Comparison of ENCODE assay signal across 12 cellular contexts in genomic region chrX:71637253-71637618, GRCh38. TPM values are rescaled to one million over a fixed set of nuclear protein-coding genes. Genes with fewer than 3 reads are reported as not detected.
DNase-seq lines count a peak whose midpoint lies in the region; ATAC-seq, FAIRE-seq and TF ChIP-seq lines count a peak whose summit lies in the region.
"Had no signal": no experiment of that assay in that cellular context is flagged by ENCODE, and none has a peak within 500 bp of the region (broad histone marks: within the 10 kb centered on the region; RNA-seq: fewer than 3 reads in every experiment).

No MANE protein-coding gene starts in this region.

- H3K27ac Mint-ChIP-seq in astrocyte (ENCODE audit: unreplicated experiment): no peak overlapping the region

- TF ChIP-seq CTCF in astrocyte (IDR thresholded peaks at IDR 0.05; ENCODE audit: insufficient read depth, low read depth, low read length) (no peak), sigmoid colon (IDR thresholded peaks at IDR 0.05) (no peak), colonic mucosa (IDR thresholded peaks at IDR 0.05) (no peak)

- H3K36me3 ChIP-seq in astrocyte (ENCODE audit: insufficient read depth, low read length): no peaks in the 10 kb centered on the region
- H3K36me3 ChIP-seq in sigmoid colon: no peaks in the 10 kb centered on the region
- H3K36me3 ChIP-seq in colonic mucosa: no peaks in the 10 kb centered on the region
- H3K36me3 ChIP-seq: prostate gland had no signal

- no peak overlapping the region for H2AFZ ChIP-seq in astrocyte (ENCODE audit: low read depth, low read length)

- H3K4me3 Mint-ChIP-seq in astrocyte (ENCODE audit: unreplicated experiment): no peak overlapping the region

- no peak for FAIRE-seq in astrocyte (lab: Jason Lieb, UNC)
- FAIRE-seq: keratinocyte had no signal

- no peak overlapping the region for H3K27ac ChIP-seq in astrocyte (ENCODE audit: low read depth, low read length)
- H3K27ac ChIP-seq in sigmoid colon: peak overlapping the region in 3 of 4 donors; percentile 5 to 63 (median 53)
- no peak overlapping the region for H3K27ac ChIP-seq in colonic mucosa
- H3K27ac ChIP-seq: prostate gland had no signal

- TF ChIP-seq POLR2A in sigmoid colon (IDR thresholded peaks at IDR 0.05): no peak

- H3K4me3 ChIP-seq in astrocyte (ENCODE audit: insufficient read depth, low read depth, low read length) (no peak overlapping the region), sigmoid colon (no peak overlapping the region), colonic mucosa (no peak overlapping the region)
- H3K4me3 ChIP-seq: prostate gland had no signal

- TF ChIP-seq EP300 in sigmoid colon (IDR thresholded peaks at IDR 0.05): no peak

- no peak overlapping the region for H3K4me2 ChIP-seq in astrocyte (ENCODE audit: low read length)

- 81 to 87% methylated on average over 3 of the region's 3 CpGs for WGBS in sigmoid colon, 2 donors

- peaks cover 2% of the 10 kb centered on the region for H3K4me1 Mint-ChIP-seq in astrocyte (ENCODE audit: low read depth, unreplicated experiment)

- H3K4me1 ChIP-seq in astrocyte (ENCODE audit: insufficient read depth, low read length) (peaks cover 10% of the 10 kb centered on the region), sigmoid colon (peaks cover 0 to 7% (median 0%) of the 10 kb centered on the region in 4 donors), colonic mucosa (no peaks in the 10 kb centered on the region)
- H3K4me1 ChIP-seq: prostate gland had no signal

- DNase-seq in DMS53 (lab: John Stamatoyannopoulos, UW) (peak; percentile 78), DMS53 treated with DMSO at 0.1 percent for 48 hours (lab: John Stamatoyannopoulos, UW; ENCODE audit: unreplicated experiment) (no peak), astrocyte (ENCODE audit: low read depth) (peak; percentile 10), sigmoid colon (no peak), occipital lobe (lab: John Stamatoyannopoulos, UW) (no peak), colonic mucosa (no peak)
- DNase-seq: effector memory CD4-positive, alpha-beta T cell had no signal

- no peaks in the 10 kb centered on the region for H3K27me3 Mint-ChIP-seq in astrocyte (ENCODE audit: low read depth, unreplicated experiment)

- peaks cover 4% of the 10 kb centered on the region for H3K36me3 Mint-ChIP-seq in astrocyte (ENCODE audit: low read depth, unreplicated experiment)

- H3K79me2 ChIP-seq in astrocyte (ENCODE audit: insufficient read depth, low read length): no peaks in the 10 kb centered on the region

- no peaks in the 10 kb centered on the region for H4K20me1 ChIP-seq in astrocyte (ENCODE audit: insufficient read depth, low read length)

- H3K9me3 Mint-ChIP-seq in astrocyte (ENCODE audit: unreplicated experiment): no peaks in the 10 kb centered on the region

- ATAC-seq in HG03175 (IDR thresholded peaks at IDR 0.05; ENCODE audit: unreplicated experiment) (peak; percentile 17), GM21528 (IDR thresholded peaks at IDR 0.05; ENCODE audit: low FRiP score, unreplicated experiment) (no peak)

- H3K9ac ChIP-seq in astrocyte (ENCODE audit: low read length) (no peak overlapping the region), colonic mucosa (ENCODE audit: low read depth in 2 of 2, low read length in 2 of 2) (no peak overlapping the region)

- H3K27me3 ChIP-seq in astrocyte (ENCODE audit: insufficient read depth, low read length): no peaks in the 10 kb centered on the region
- no peaks in the 10 kb centered on the region for H3K27me3 ChIP-seq in sigmoid colon
- H3K27me3 ChIP-seq in colonic mucosa: no peaks in the 10 kb centered on the region

- no peaks in the 10 kb centered on the region for H3K9me3 ChIP-seq in astrocyte (ENCODE audit: insufficient read depth, low read depth, low read length)
- H3K9me3 ChIP-seq in sigmoid colon: no peaks in the 10 kb centered on the region
- no peaks in the 10 kb centered on the region for H3K9me3 ChIP-seq in colonic mucosa
- H3K9me3 ChIP-seq: prostate gland had no signal

- intact Hi-C loops in sigmoid colon (cut with DNase I) (no loop called here), colonic mucosa (cut with DNase I) (no loop called here)

RNA-seq across cellular contexts. Expression of gene CXCR3, which starts 18.9 kb away (rescaled TPM):
- not detected in 2 replicates for total RNA-seq in astrocyte
- total RNA-seq in sigmoid colon: not detected
- 1 to 10 TPM in 1 of 3 donors, under 1 TPM in 2; 0.60 to 6.5 (median 0.69) TPM for polyA plus RNA-seq in sigmoid colon
- total RNA-seq in occipital lobe: not detected
- 1 to 10 TPM; 2.1 to 3.9 TPM for total RNA-seq in colonic mucosa
- total RNA-seq: A172 had no signal
- polyA plus RNA-seq: keratinocyte had no signal

RNA-seq across cellular contexts. Expression of gene GCNA, which starts 59.0 kb away (rescaled TPM):
- total RNA-seq in astrocyte (2.2 and 2.4 TPM in 2 replicates), sigmoid colon (1 to 10 TPM; 1.4 to 5.0 (median 3.9) TPM), occipital lobe (3.0 TPM), colonic mucosa (under 1 TPM; 0.85 to 0.99 TPM)
- polyA plus RNA-seq in sigmoid colon: 1 to 10 TPM in 1 of 3 donors, under 1 TPM in 2; 0.60 to 1.5 (median 0.69) TPM

Comparison
In these comparisons a context has a peak if more than half of its experiments do, and no peak if none do; other contexts are left out.
1. DNase-seq: peak in DMS53 (single experiment) and astrocyte (single experiment); none in DMS53 treated with DMSO at 0.1 percent for 48 hours (single experiment), sigmoid colon (single experiment), occipital lobe (single experiment) and colonic mucosa (single experiment).
2. H3K27ac ChIP-seq: peak in sigmoid colon (3 of 4); none in astrocyte (single experiment) and colonic mucosa (single experiment).